2 cellular contexts compared by ENCODE assay signal in genomic region chr11:8294251-8294935, GRCh38.
TF ChIP-seq lines count a peak whose summit lies in the region.

No MANE protein-coding gene starts in this region.

TF ChIP-seq in HEK293, 187 proteins besides CTCF, POLR2A, EP300 and RAD21:
- no peak for TF ChIP-seq ZNF670 (tag by site-specific recombination; IDR thresholded peaks at IDR 0.05; ENCODE audit: low read depth)
- no peak for TF ChIP-seq ZNF175 (tag by site-specific recombination; IDR thresholded peaks at IDR 0.05)
- TF ChIP-seq PRDM10 (tag by site-specific recombination; IDR thresholded peaks at IDR 0.05), result peak; percentile 31; the same call in 1 of the 2 replicates

TF ChIP-seq in H1, 55 proteins besides CTCF, POLR2A, EP300 and RAD21:
- TF ChIP-seq USF2 (IDR thresholded peaks at IDR 0.05; ENCODE audit: low read length), result no peak
- no peak for TF ChIP-seq SRF (IDR thresholded peaks at IDR 0.05; ENCODE audit: low read depth, low read length)
- TF ChIP-seq RBBP5 (IDR thresholded peaks at IDR 0.05; ENCODE audit: borderline replicate concordance, low read depth, low read length), result no peak
- no peak for TF ChIP-seq YY1 (IDR thresholded peaks at IDR 0.05; ENCODE audit: low read depth, low read length)
- no peak for TF ChIP-seq CHD2 (IDR thresholded peaks at IDR 0.05; ENCODE audit: low read length)
- TF ChIP-seq FOSL1 (IDR thresholded peaks at IDR 0.05; ENCODE audit: insufficient read depth, low read depth, low read length), result no peak
- TF ChIP-seq MAFK (IDR thresholded peaks at IDR 0.05; ENCODE audit: low read depth, low read length), result no peak
